ENCODE assay signal across 15 cellular contexts in the genomic region with DNA sequence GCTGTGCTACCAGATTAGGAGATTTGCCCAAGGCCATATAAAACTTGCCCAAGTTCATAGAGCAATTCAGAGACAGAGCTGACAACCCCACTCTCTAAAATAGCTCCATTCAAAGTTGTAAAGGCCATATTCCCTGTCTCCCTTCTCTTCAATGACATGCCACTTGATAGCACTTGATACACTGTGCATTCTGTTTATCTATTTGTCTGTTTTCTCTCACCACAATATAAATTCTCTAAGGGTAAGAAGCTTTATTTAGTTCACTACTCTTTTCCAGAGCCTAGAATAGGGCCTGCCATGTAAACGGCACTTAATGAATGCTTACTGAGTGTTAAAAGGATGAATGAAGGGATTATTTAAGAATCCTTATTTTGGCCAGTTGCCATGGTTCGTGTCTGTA. TPM values are rescaled to one million over a fixed set of nuclear protein-coding genes. Genes with fewer than 3 reads are reported as not detected.
DNase-seq lines count a peak whose midpoint lies in the region; ATAC-seq and TF ChIP-seq lines count a peak whose summit lies in the region.
"Had no signal": no experiment of that assay in that cellular context is flagged by ENCODE, and none has a peak within 500 bp of the region (broad histone marks: within the 10 kb centered on the region; RNA-seq: fewer than 3 reads in every experiment).

No MANE protein-coding gene starts in this region.

- TF ChIP-seq CTCF in C4-2B (conservative IDR thresholded peaks at IDR 0.05) = no peak

- DNase-seq in Right ventricle myocardium superior = no peak
- DNase-seq in left cardiac atrium = no peak
- DNase-seq in NCI-H82 (lab: John Stamatoyannopoulos, UW) = peak; percentile 63
- DNase-seq in foreskin melanocyte = peak; percentile 53
- DNase-seq: C1 segment of cervical spinal cord; Caco-2; CD4-positive, CD25-positive, alpha-beta regulatory T cell; CD8-positive, alpha-beta T cell; DMS153; DND-41; GM23248; H7; HCEC 1CT had no signal

- H3K27ac ChIP-seq in C4-2B = 0 out of 2 replicates have a peak overlapping the region, but pooled peaks have one; percentile 33
- H3K27ac ChIP-seq: GM23248 had no signal

- peak; percentile 63 for ATAC-seq in Right ventricle myocardium superior (ENCODE audit: poor library complexity)
- ATAC-seq in left cardiac atrium = no peak
- ATAC-seq in GM18520 (IDR thresholded peaks at IDR 0.05; ENCODE audit: unreplicated experiment) = no peak
- ATAC-seq: CD8-positive, alpha-beta T cell had no signal

- intact Hi-C loops in Right ventricle myocardium superior (cut with DNase I) = loop anchor here (10.0 kb wide), 2 partner anchors 384 to 554 kb away; partner anchors contain the start of gene CTSO
- intact Hi-C loops in left cardiac atrium (cut with DNase I) = loop anchor here (5.0 to 10.0 kb wide), 2 partner anchors 544 to 551 kb away; partner anchors contain the start of gene CTSO (in 1 of the 2)

RNA-seq across cellular contexts. Expression of gene MAP9, which starts 24.1 kb away (rescaled TPM):
- total RNA-seq in Right ventricle myocardium superior (5.3 TPM), left cardiac atrium (1 to 10 TPM; 6.7 to 6.8 TPM)
- total RNA-seq: Caco-2 had no signal

Comparison
In these comparisons a context has a peak if more than half of its experiments do, and no peak if none do; other contexts are left out.
1. DNase-seq: peak in NCI-H82 (single experiment) and foreskin melanocyte (single experiment); none in Right ventricle myocardium superior (single experiment) and left cardiac atrium (single experiment).